ENCODE assay signal across 1 cellular context in genomic region chr9:111866976-111867375, GRCh38.
TF ChIP-seq lines count a peak whose summit lies in the region.

No MANE protein-coding gene starts in this region.

TF ChIP-seq in GM12878, 131 proteins besides CTCF, POLR2A, EP300 and RAD21 (continued from another document):
- TF ChIP-seq ZBTB4 (CRISPR knock-in tag; IDR thresholded peaks at IDR 0.05) (no peak), STAT1 (conservative IDR thresholded peaks at IDR 0.05) (no peak), ZBTB33 (IDR thresholded peaks at IDR 0.05) (no peak), HSF1 (IDR thresholded peaks at IDR 0.05; ENCODE audit: low read depth, low read length) (no peak), EZH2 (IDR thresholded peaks at IDR 0.05; ENCODE audit: borderline replicate concordance, control insufficient read depth, low read depth, low read length) (no peak), LARP7 (IDR thresholded peaks at IDR 0.05) (no peak)
